Comparison of ENCODE assay signal across 1 cellular context in genomic region chr4:10104991-10105276, GRCh38.
TF ChIP-seq lines count a peak whose summit lies in the region.

No MANE protein-coding gene starts in this region.

TF ChIP-seq in GM23338, 12 proteins besides CTCF, POLR2A, EP300 and RAD21 (continued from another document):
- TF ChIP-seq ZNF462 (CRISPR knock-in tag; IDR thresholded peaks at IDR 0.05) (no peak), CREB1 (CRISPR knock-in tag; IDR thresholded peaks at IDR 0.05; ENCODE audit: low read depth) (no peak)
- TF ChIP-seq, protein P1, sequence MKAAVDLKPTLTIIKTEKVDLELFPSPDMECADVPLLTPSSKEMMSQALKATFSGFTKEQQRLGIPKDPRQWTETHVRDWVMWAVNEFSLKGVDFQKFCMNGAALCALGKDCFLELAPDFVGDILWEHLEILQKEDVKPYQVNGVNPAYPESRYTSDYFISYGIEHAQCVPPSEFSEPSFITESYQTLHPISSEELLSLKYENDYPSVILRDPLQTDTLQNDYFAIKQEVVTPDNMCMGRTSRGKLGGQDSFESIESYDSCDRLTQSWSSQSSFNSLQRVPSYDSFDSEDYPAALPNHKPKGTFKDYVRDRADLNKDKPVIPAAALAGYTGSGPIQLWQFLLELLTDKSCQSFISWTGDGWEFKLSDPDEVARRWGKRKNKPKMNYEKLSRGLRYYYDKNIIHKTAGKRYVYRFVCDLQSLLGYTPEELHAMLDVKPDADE (IDR thresholded peaks at IDR 0.05), result no peak
- TF ChIP-seq, protein P2, sequence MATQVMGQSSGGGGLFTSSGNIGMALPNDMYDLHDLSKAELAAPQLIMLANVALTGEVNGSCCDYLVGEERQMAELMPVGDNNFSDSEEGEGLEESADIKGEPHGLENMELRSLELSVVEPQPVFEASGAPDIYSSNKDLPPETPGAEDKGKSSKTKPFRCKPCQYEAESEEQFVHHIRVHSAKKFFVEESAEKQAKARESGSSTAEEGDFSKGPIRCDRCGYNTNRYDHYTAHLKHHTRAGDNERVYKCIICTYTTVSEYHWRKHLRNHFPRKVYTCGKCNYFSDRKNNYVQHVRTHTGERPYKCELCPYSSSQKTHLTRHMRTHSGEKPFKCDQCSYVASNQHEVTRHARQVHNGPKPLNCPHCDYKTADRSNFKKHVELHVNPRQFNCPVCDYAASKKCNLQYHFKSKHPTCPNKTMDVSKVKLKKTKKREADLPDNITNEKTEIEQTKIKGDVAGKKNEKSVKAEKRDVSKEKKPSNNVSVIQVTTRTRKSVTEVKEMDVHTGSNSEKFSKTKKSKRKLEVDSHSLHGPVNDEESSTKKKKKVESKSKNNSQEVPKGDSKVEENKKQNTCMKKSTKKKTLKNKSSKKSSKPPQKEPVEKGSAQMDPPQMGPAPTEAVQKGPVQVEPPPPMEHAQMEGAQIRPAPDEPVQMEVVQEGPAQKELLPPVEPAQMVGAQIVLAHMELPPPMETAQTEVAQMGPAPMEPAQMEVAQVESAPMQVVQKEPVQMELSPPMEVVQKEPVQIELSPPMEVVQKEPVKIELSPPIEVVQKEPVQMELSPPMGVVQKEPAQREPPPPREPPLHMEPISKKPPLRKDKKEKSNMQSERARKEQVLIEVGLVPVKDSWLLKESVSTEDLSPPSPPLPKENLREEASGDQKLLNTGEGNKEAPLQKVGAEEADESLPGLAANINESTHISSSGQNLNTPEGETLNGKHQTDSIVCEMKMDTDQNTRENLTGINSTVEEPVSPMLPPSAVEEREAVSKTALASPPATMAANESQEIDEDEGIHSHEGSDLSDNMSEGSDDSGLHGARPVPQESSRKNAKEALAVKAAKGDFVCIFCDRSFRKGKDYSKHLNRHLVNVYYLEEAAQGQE (IDR thresholded peaks at IDR 0.05; ENCODE audit: unreplicated experiment), result no peak
